In the genomic region with DNA sequence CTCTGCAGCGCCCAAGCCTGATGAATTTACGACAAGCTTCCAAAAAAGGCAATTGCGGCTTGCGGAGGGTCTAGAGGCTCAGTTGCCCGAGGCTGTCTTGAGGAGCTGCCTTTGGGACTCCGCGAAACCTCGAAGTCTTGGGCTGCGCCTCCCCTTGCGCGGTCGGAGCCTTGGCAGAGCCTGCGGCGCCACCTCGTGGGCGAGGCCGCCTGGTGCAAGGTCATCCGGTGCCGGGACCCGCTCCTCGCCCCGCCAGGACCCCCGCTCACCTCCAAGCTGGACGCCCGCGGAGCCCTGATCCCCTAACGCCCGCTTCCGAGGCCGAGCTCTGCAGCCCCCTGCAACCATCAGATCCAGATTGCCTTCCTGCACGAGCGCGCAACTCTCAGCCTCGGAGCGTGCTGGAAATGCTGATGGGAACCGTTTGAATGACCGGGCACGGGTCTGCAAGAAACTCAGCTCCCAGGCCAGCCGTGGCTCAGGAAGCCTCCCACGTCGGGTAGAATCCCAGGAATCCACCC, we compare ENCODE assay signal across 8 cellular contexts. TPM values are rescaled to one million over a fixed set of nuclear protein-coding genes. Genes with fewer than 3 reads are reported as not detected.
DNase-seq lines count a peak whose midpoint lies in the region; FAIRE-seq and TF ChIP-seq lines count a peak whose summit lies in the region.

No MANE protein-coding gene starts in this region.

- no TSS peak for BruUV-seq in A673 (replicated peaks; lab: Mats Ljungman, UMichigan)

- FAIRE-seq in GM12892 (lab: Jason Lieb, UNC): no peak

- intact Hi-C loops in A673 (cut with micrococcal nuclease; ENCODE audit: unreplicated experiment): loop anchor here (2.0 to 5.0 kb wide), 2 partner anchors 95 to 1662 kb away; partner anchors contain the start of gene MC3R
- intact Hi-C loops in head of caudate nucleus (cut with DNase I): loop anchor here (5.0 kb wide), 1 partner anchor 97 kb away; the partner anchor contains the start of gene MC3R

- CTCF ChIA-PET in A673 (lab: Charles Lee): interaction anchor here (0.5 to 1.2 kb wide), 4 partner anchors 96 to 1662 kb away, joined by 3 to 7 read pairs (median 3); partner anchors contain the start of gene MC3R

- no peaks in the 10 kb centered on the region for H3K4me1 ChIP-seq in A673 (ENCODE audit: insufficient read depth, low read length, poor library complexity, severe bottlenecking)

- no peaks in the 10 kb centered on the region for H3K36me3 ChIP-seq in A673 (ENCODE audit: insufficient read depth, low read length, poor library complexity, severe bottlenecking)

- H3K9me3 ChIP-seq in A673 (ENCODE audit: low read depth, low read length, poor library complexity, severe bottlenecking): no peaks in the 10 kb centered on the region

- DNase-seq in A673 (ENCODE audit: low spot score) (peak; percentile 72), GM12892 (ENCODE audit: insufficient read length) (peak; percentile 52), head of caudate nucleus (peak in 41 of 42 donors; percentile 43 to 87 (median 70)), putamen (ENCODE audit: low spot score) (peak; percentile 25), NCI-H2029 treated with DMSO at 0.1 percent for 48 hours (lab: John Stamatoyannopoulos, UW) (no peak), AML-193 (lab: John Stamatoyannopoulos, UW) (no peak)
- DNase-seq in Jurkat, Clone E6-1 (ENCODE audit: low read depth, low spot score): peak; percentile 42
- peak; percentile 5 for DNase-seq in activated T-helper 9 cell treated with anti-CD3 and anti-CD28 coated beads, Interleukin-2, amount 50 U/mL, for 16 hours (ENCODE audit: low read depth)

- H3K27ac ChIP-seq in A673 (ENCODE audit: low read depth, low read length, poor library complexity, severe bottlenecking): no peak overlapping the region

- POLR2A ChIA-PET in A673 (lab: Charles Lee; ENCODE audit: low non-redundant PET): no interaction called here

- H3K27me3 ChIP-seq in A673 (replicated peaks; ENCODE audit: insufficient read depth, low read depth, low read length, poor library complexity): peaks cover 35% of the 10 kb centered on the region

- TF ChIP-seq POLR2A in GM12892 (IDR thresholded peaks at IDR 0.05; ENCODE audit: low read depth, low read length): no peak

- H3K4me3 ChIP-seq in A673 (ENCODE audit: low read depth, low read length, poor library complexity, severe bottlenecking): peak overlapping the region; percentile 16
- H3K4me3 ChIP-seq in Jurkat, Clone E6-1 (ENCODE audit: low read length): no peak overlapping the region

- TF ChIP-seq CTCF in A673 (conservative IDR thresholded peaks at IDR 0.05; ENCODE audit: low read depth, low read length): peak; percentile 85

RNA-seq across cellular contexts. Expression of gene FAM210B, which starts 14.9 kb away (rescaled TPM):
- total RNA-seq in A673 (2021): 5.5 and 8.1 TPM in 2 replicates
- polyA plus RNA-seq in GM12892 (2012; ENCODE audit: missing spikeins): 2.1 TPM
- 6.3 TPM for polyA plus RNA-seq in Jurkat, Clone E6-1 (2012; ENCODE audit: insufficient read depth, insufficient read length)

RNA-seq across cellular contexts. Expression of gene AURKA, which starts 48.1 kb away (rescaled TPM):
- 105 and 112 TPM in 2 replicates for total RNA-seq in A673 (2021)
- polyA plus RNA-seq in GM12892 (2012; ENCODE audit: missing spikeins): 22.2 TPM
- 94.2 TPM for polyA plus RNA-seq in Jurkat, Clone E6-1 (2012; ENCODE audit: insufficient read depth, insufficient read length)

RNA-seq across cellular contexts. Expression of gene CSTF1, which starts 48.5 kb away (rescaled TPM):
- total RNA-seq in A673 (2021): 52.5 and 58.2 TPM in 2 replicates
- polyA plus RNA-seq in GM12892 (2012; ENCODE audit: missing spikeins): 32.8 TPM
- 57.0 TPM for polyA plus RNA-seq in Jurkat, Clone E6-1 (2012; ENCODE audit: insufficient read depth, insufficient read length)

Comparison
In these comparisons a context has a peak if more than half of its experiments do, and no peak if none do; other contexts are left out.
1. DNase-seq: peak in A673 (single experiment), GM12892 (single experiment), Jurkat, Clone E6-1 (single experiment), activated T-helper 9 cell treated with anti-CD3 and anti-CD28 coated beads, Interleukin-2, amount 50 U/mL, for 16 hours (single experiment), head of caudate nucleus (41 of 42) and putamen (single experiment); none in NCI-H2029 treated with DMSO at 0.1 percent for 48 hours (single experiment) and AML-193 (0 of 2).